In genomic region chr18:21703241-21703820, GRCh38 we compare ENCODE assay signal across 9 cellular contexts. TPM values are rescaled to one million over a fixed set of nuclear protein-coding genes. Genes with fewer than 3 reads are reported as not detected.
DNase-seq lines count a peak whose midpoint lies in the region; ATAC-seq, FAIRE-seq and TF ChIP-seq lines count a peak whose summit lies in the region.
"Had no signal": no experiment of that assay in that cellular context is flagged by ENCODE, and none has a peak within 500 bp of the region (broad histone marks: within the 10 kb centered on the region; RNA-seq: fewer than 3 reads in every experiment).

No MANE protein-coding gene starts in this region.

- no peak overlapping the region for H3K14ac ChIP-seq in H1 (ENCODE audit: insufficient read length)

- H3K27ac ChIP-seq in HL-60 (replicated peaks) (peak overlapping the region; percentile 63), H1 (ENCODE audit: low read depth, low read length) (no peak overlapping the region)

- TF ChIP-seq POLR2A in H1 (IDR thresholded peaks at IDR 0.05; ENCODE audit: control extremely low read depth in 1 of 2, low read depth in 2 of 2, low read length in 2 of 2) = no peak

- DNase-seq in G401 (ENCODE audit: low spot score) (peak; percentile 42), HL-60 (ENCODE audit: low read depth in 1 of 2, low spot score in 1 of 2) (no peak), T-helper 17 cell (peak in 1 of 3 donors; percentile 15), H1 (ENCODE audit: low read depth in 1 of 2, low spot score in 2 of 2) (no peak), nephron progenitor cell (no peak), RKO (ENCODE audit: low spot score) (no peak), GOT3 (lab: John Stamatoyannopoulos, UW) (no peak)

- POLR2A ChIA-PET in H1 (lab: Charles Lee; ENCODE audit: partially characterized antibody) = interaction anchor here (1.0 to 1.8 kb wide), 7 partner anchors 10 to 91 kb away, joined by 3 to 19 read pairs (median 6); partner anchors contain the start of genes MIB1 and SNRPD1

- H3K9me3 Mint-ChIP-seq in nephron progenitor cell = peaks cover 21% of the 10 kb centered on the region

- H3K36me3 Mint-ChIP-seq in T-helper 17 cell (ENCODE audit: low read depth) (no peaks in the 10 kb centered on the region), nephron progenitor cell (ENCODE audit: low read depth) (peaks cover 24% of the 10 kb centered on the region)

- H2BK20ac ChIP-seq in H1 (ENCODE audit: low read length) = no peak overlapping the region

- CTCF ChIA-PET in H1 (lab: Charles Lee; ENCODE audit: partially characterized antibody) = no interaction called here

- no peak overlapping the region for H2BK5ac ChIP-seq in H1 (ENCODE audit: low read depth, low read length)

- H3K23me2 ChIP-seq in H1 (ENCODE audit: low read depth, low read length) = peaks cover 6% of the 10 kb centered on the region

- H3K4me2 ChIP-seq in H1 (ENCODE audit: insufficient read depth in 1 of 2, low read depth in 2 of 2, low read length in 2 of 2) = peak overlapping the region; percentile 69 to 84

- H3K18ac ChIP-seq in H1 (ENCODE audit: extremely low read depth, low read length) = no peak overlapping the region

- H3K9me3 ChIP-seq in T-helper 17 cell (ENCODE audit: control insufficient read depth, low read length, poor library complexity, severe bottlenecking) (no peaks in the 10 kb centered on the region), H1 (ENCODE audit: insufficient read depth in 2 of 2, low read depth in 1 of 2, low read length in 1 of 2) (peaks cover 0 to 12% of the 10 kb centered on the region in 2 experiments; a peak in 2 of 4 replicates)

- H3K9ac ChIP-seq in H1 (replicated peaks in 1 of 4; ENCODE audit: extremely low read depth in 1 of 4, low read depth in 3 of 4, low read length in 3 of 4) = peak overlapping the region; percentile 14 to 76 (median 60); a peak in 5 of 7 replicates

- H4K20me1 ChIP-seq in H1 (replicated peaks in 1 of 2; ENCODE audit: control insufficient read depth in 1 of 2, insufficient read depth in 2 of 2, low read length in 2 of 2) = no peaks in the 10 kb centered on the region

- no peak overlapping the region for H4K91ac ChIP-seq in H1 (replicated peaks; ENCODE audit: insufficient read length, low read length)

- H3K27ac Mint-ChIP-seq in T-helper 17 cell (peak overlapping the region; percentile 90), nephron progenitor cell (no peak overlapping the region)

- H3K23ac ChIP-seq in H1 (ENCODE audit: insufficient read length) = no peak overlapping the region

- H2BK15ac ChIP-seq in H1 (ENCODE audit: low read length) = 0 out of 2 replicates have a peak overlapping the region, but pooled peaks have one; percentile 46

- H3K27me3 Mint-ChIP-seq in T-helper 17 cell (no peaks in the 10 kb centered on the region), nephron progenitor cell (ENCODE audit: low read depth, poor library complexity) (peaks cover 6% of the 10 kb centered on the region)

- H3K4ac ChIP-seq in H1 (replicated peaks; ENCODE audit: insufficient read length, low read depth, low read length) = no peak overlapping the region

- peaks cover 0 to 9% (median 3%) of the 10 kb centered on the region in 4 experiments; a peak in 3 of 8 replicates for H3K36me3 ChIP-seq in H1 (ENCODE audit: control insufficient read depth in 2 of 4, insufficient read depth in 4 of 4, low read length in 3 of 4)

- H3K4me3 ChIP-seq in HL-60 (replicated peaks; ENCODE audit: insufficient read depth, low read length) = peak overlapping the region; percentile 78
- peak overlapping the region; percentile 57 to 79 (median 74) for H3K4me3 ChIP-seq in H1 (ENCODE audit: extremely low read depth in 1 of 4, insufficient read depth in 2 of 4, low read depth in 3 of 4, low read length in 4 of 4)

- no peak overlapping the region for H4K5ac ChIP-seq in H1 (ENCODE audit: insufficient read length, low read depth, low read length)

- no peaks in the 10 kb centered on the region for H3K79me1 ChIP-seq in H1 (ENCODE audit: low read depth, low read length)

- no peaks in the 10 kb centered on the region for H3K27me3 ChIP-seq in HL-60 (ENCODE audit: insufficient read depth, poor library complexity, severe bottlenecking)
- peaks cover 0 to 3% (median 0%) of the 10 kb centered on the region in 4 experiments; a peak in 4 of 7 replicates for H3K27me3 ChIP-seq in H1 (replicated peaks in 1 of 4; ENCODE audit: control insufficient read depth in 3 of 4, extremely low read depth in 1 of 4, insufficient read depth in 3 of 4, low read length in 3 of 4)

- no peak overlapping the region for H2BK12ac ChIP-seq in H1 (ENCODE audit: low read depth, low read length)

- H3K56ac ChIP-seq in H1 (replicated peaks; ENCODE audit: insufficient read length, low read depth, low read length) = no peak overlapping the region

- H3K4me1 ChIP-seq in H1 (replicated peaks in 1 of 4; ENCODE audit: control insufficient read depth in 3 of 4, insufficient read depth in 4 of 4, low read length in 3 of 4) = peaks cover 0 to 3% (median 1%) of the 10 kb centered on the region in 4 experiments; a peak in 1 of 7 replicates

- no peak for TF ChIP-seq EP300 in H1 (IDR thresholded peaks at IDR 0.05; ENCODE audit: borderline replicate concordance in 1 of 2, low read depth in 2 of 2, low read length in 2 of 2)

- H3K4me3 Mint-ChIP-seq in T-helper 17 cell (peak overlapping the region; percentile 94), nephron progenitor cell (peak overlapping the region; percentile 89)

- 20% methylated on average over 17 of the region's 17 CpGs; no CpG with 5 or more reads in 1 of the 2 experiments for WGBS in H1 (ENCODE audit: extremely low coverage in 1 of 2, insufficient coverage in 1 of 2, insufficient read length in 1 of 2, insufficient replicate concordance in 2 of 2, low coverage in 1 of 2, low lambda C conversion rate in 2 of 2, missing lambda C conversion rate in 1 of 2), 2 experiments

- no peak for ATAC-seq in T-helper 17 cell
- no peak for ATAC-seq in GM21423 (IDR thresholded peaks at IDR 0.05; ENCODE audit: unreplicated experiment)

- H2BK120ac ChIP-seq in H1 (replicated peaks; ENCODE audit: low read depth, low read length) = no peak overlapping the region

- no peaks in the 10 kb centered on the region for H3K79me2 ChIP-seq in H1 (ENCODE audit: control insufficient read depth in 1 of 2, insufficient read depth in 2 of 2, low read length in 2 of 2)

- no peak for FAIRE-seq in H1 (lab: Jason Lieb, UNC)
- FAIRE-seq: TTC549 had no signal

- TF ChIP-seq CTCF in HL-60 (IDR thresholded peaks at IDR 0.05; ENCODE audit: insufficient read depth, low read length) (no peak), H1 (IDR thresholded peaks at IDR 0.05; ENCODE audit: control extremely low read depth in 1 of 3, insufficient read depth in 1 of 3, low read depth in 1 of 3, low read length in 3 of 3) (no peak), nephron progenitor cell (IDR thresholded peaks at IDR 0.05) (no peak)

- peak overlapping the region; percentile 83 for H2AFZ ChIP-seq in H1 (ENCODE audit: low read length)

- H2AK5ac ChIP-seq in H1 (ENCODE audit: low read depth, low read length) = no peak overlapping the region

- peaks cover 20% of the 10 kb centered on the region for H3K4me1 Mint-ChIP-seq in T-helper 17 cell
- H3K4me1 Mint-ChIP-seq in nephron progenitor cell = peaks cover 17% of the 10 kb centered on the region

- no peak for TF ChIP-seq RAD21 in H1 (IDR thresholded peaks at IDR 0.05 in 1 of 2, conservative IDR thresholded peaks at IDR 0.05 in 1 of 2; ENCODE audit: low read depth in 2 of 2, low read length in 2 of 2)

- in situ Hi-C loops in G401 (cut with HindIII; ENCODE audit: low sequenced_read_pairs) = no loop called here

- H4K8ac ChIP-seq in H1 (ENCODE audit: extremely low read depth, insufficient read depth, low read length) = no peak overlapping the region; the same call in 1 of the 2 replicates

TF ChIP-seq in H1, 55 proteins besides CTCF, POLR2A, EP300 and RAD21:
- TF ChIP-seq EZH2 (IDR thresholded peaks at IDR 0.05; ENCODE audit: low read depth, low read length, severe bottlenecking) (no peak), RBBP5 (IDR thresholded peaks at IDR 0.05; ENCODE audit: borderline replicate concordance, low read depth, low read length) (0 out of 2 replicates have a peak, but pooled peaks have one; percentile 42)

RNA-seq across cellular contexts. Expression of gene ABHD3, which starts 1.2 kb away (rescaled TPM):
- 31.2 and 31.3 TPM in 2 replicates for total RNA-seq in G401 (2014; rRNA removed; shearing (Covaris generic))
- total RNA-seq in T-helper 17 cell = 10 to 100 TPM; 38.6 to 39.3 TPM
- total RNA-seq in H1 (2021; fragmentation: NEBNext Ultra II Directional; extraction: Animal tissue kit (Norgen Biotek cat#: 25700)) = 9.0 and 12.1 TPM in 2 replicates
- polyA plus RNA-seq in H1 (2011; rRNA removed) = 6.1 and 8.4 TPM in 2 replicates
- polyA plus RNA-seq in H1 (2011; cell fraction: cytosol; rRNA removed) = 9.9 TPM
- polyA plus RNA-seq in H1 (2011; cell fraction: nucleus; rRNA removed) = 14.7 TPM
- 7.0 to 8.8 TPM (median 7.4 TPM) in 4 replicates for polyA plus RNA-seq in H1 (2012, experiment 1 of 2)
- polyA plus RNA-seq in H1 (2012, experiment 2 of 2) = 2.3 TPM
- polyA plus RNA-seq in H1 (2013, experiment 1 of 2) = 6.7 TPM
- polyA plus RNA-seq in H1 (2013, experiment 2 of 2) = 6.9 TPM
- polyA minus RNA-seq in H1 (2011; rRNA and poly(A)+ RNA removed) = 8.2 and 9.6 TPM in 2 replicates
- polyA minus RNA-seq in H1 (2011; cell fraction: cytosol; rRNA and poly(A)+ RNA removed) = 10.1 TPM
- 19.9 TPM for polyA minus RNA-seq in H1 (2011; cell fraction: nucleus; rRNA and poly(A)+ RNA removed)

RNA-seq across cellular contexts. Expression of gene MIB1, which starts 37.3 kb away (rescaled TPM):
- 36.1 and 66.7 TPM in 2 replicates for total RNA-seq in G401 (2014; rRNA removed; shearing (Covaris generic))
- 10 to 100 TPM; 39.0 to 45.1 TPM for total RNA-seq in T-helper 17 cell
- 57.2 and 60.3 TPM in 2 replicates for total RNA-seq in H1 (2021; fragmentation: NEBNext Ultra II Directional; extraction: Animal tissue kit (Norgen Biotek cat#: 25700))
- 6.1 and 8.2 TPM in 2 replicates for polyA plus RNA-seq in H1 (2011; rRNA removed)
- 11.8 TPM for polyA plus RNA-seq in H1 (2011; cell fraction: cytosol; rRNA removed)
- polyA plus RNA-seq in H1 (2011; cell fraction: nucleus; rRNA removed) = 11.1 TPM
- 16.6 to 26.4 TPM (median 23.8 TPM) in 4 replicates for polyA plus RNA-seq in H1 (2012, experiment 1 of 2)
- polyA plus RNA-seq in H1 (2012, experiment 2 of 2) = 0.89 TPM
- 16.3 TPM for polyA plus RNA-seq in H1 (2013, experiment 1 of 2)
- polyA plus RNA-seq in H1 (2013, experiment 2 of 2) = 14.5 TPM
- 114 and 144 TPM in 2 replicates for polyA minus RNA-seq in H1 (2011; rRNA and poly(A)+ RNA removed)
- 48.9 TPM for polyA minus RNA-seq in H1 (2011; cell fraction: cytosol; rRNA and poly(A)+ RNA removed)
- 63.6 TPM for polyA minus RNA-seq in H1 (2011; cell fraction: nucleus; rRNA and poly(A)+ RNA removed)
